Comparison of ENCODE assay signal across 25 cellular contexts in genomic region chr17:18985475-18985874, GRCh38. TPM values are rescaled to one million over a fixed set of nuclear protein-coding genes. Genes with fewer than 3 reads are reported as not detected.
"Had no signal": no experiment of that assay in that cellular context is flagged by ENCODE, and none has a peak within 500 bp of the region (broad histone marks: within the 10 kb centered on the region; RNA-seq: fewer than 3 reads in every experiment).

No MANE protein-coding gene starts in this region.

- H3K36me3 ChIP-seq: cardiac muscle cell had no signal

- H3K27me3 ChIP-seq: cardiac muscle cell, testis had no signal

- H3K27ac ChIP-seq: cardiac muscle cell, testis had no signal

- ATAC-seq: activated CD8-positive, alpha-beta T cell treated with anti-CD3 and anti-CD28 coated beads, Interleukin-2, amount 10 ng/mL, durations not matched to agents 7 days and 5 days; activated naive CD8-positive, alpha-beta T cell treated with anti-CD3 and anti-CD28 coated beads, Interleukin-2, amount 50 U/mL, for 24 hours; T-cell had no signal

- DNase-seq: activated CD4-positive, alpha-beta T cell treated with anti-CD3 and anti-CD28 coated beads for 1 hour; activated CD4-positive, alpha-beta T cell treated with anti-CD3 and anti-CD28 coated beads, Interleukin-2, amount 50 U/mL, for 1 hour; activated CD8-positive, alpha-beta T cell treated with anti-CD3 and anti-CD28 coated beads, Interleukin-2, amount 10 ng/mL, durations not matched to agents 7 days and 5 days; activated gamma-delta T cell; activated naive CD4-positive, alpha-beta T cell treated with anti-CD3 and anti-CD28 coated beads, Interleukin-2, amount 50 U/mL, for 16 hours; activated naive CD8-positive, alpha-beta T cell treated with anti-CD3 and anti-CD28 coated beads, Interleukin-2, amount 50 U/mL, for 24 hours; effector CD4-positive, alpha-beta T cell; glutamatergic neuron; hippocampal formation; kidney glomerular epithelial cell; naive B cell; retina; stimulated activated CD4-positive, alpha-beta T cell treated with anti-CD3 and anti-CD28 coated beads, Interleukin-12 subunit alpha, Interleukin-12 subunit beta, amount 100 ng/mL, for 4 hours; stimulated activated CD4-positive, alpha-beta T cell treated with anti-CD3 and anti-CD28 coated beads, Interleukin-4, amount 100 ng/mL, for 4 hours; T-cell; testis had no signal

- FAIRE-seq: endometrium, frontal cortex had no signal

- H3K4me1 ChIP-seq: testis had no signal

- H3K9me3 ChIP-seq: testis had no signal

- H3K4me3 ChIP-seq: cardiac muscle cell, testis had no signal

RNA-seq across cellular contexts. Expression of gene FAM83G, which starts 19.1 kb away (rescaled TPM):
- polyA plus RNA-seq: neural cell had no signal

RNA-seq across cellular contexts. Expression of gene SLC5A10, which starts 33.5 kb away (rescaled TPM):
- total RNA-seq: activated CD8-positive, alpha-beta T cell treated with anti-CD3 and anti-CD28 coated beads, Interleukin-2, amount 10 ng/mL, durations not matched to agents 7 days and 5 days; activated T-helper 1 cell treated with anti-CD3 and anti-CD28 coated beads, Interleukin-12 subunit alpha, Interleukin-12 subunit beta, Interleukin-2, Interleukin-4 antibody, amounts not matched to agents 30 ng/mL and 10 ng/mL and 1 ng/mL, durations not matched to agents 14 hours and 24 hours and 36 hours; chondrocyte; epithelial cell of proximal tubule; frontal cortex; omental fat pad; progenitor cell of endocrine pancreas had no signal
- polyA plus RNA-seq: cardiac muscle cell, neural cell had no signal
